In the genomic region with DNA sequence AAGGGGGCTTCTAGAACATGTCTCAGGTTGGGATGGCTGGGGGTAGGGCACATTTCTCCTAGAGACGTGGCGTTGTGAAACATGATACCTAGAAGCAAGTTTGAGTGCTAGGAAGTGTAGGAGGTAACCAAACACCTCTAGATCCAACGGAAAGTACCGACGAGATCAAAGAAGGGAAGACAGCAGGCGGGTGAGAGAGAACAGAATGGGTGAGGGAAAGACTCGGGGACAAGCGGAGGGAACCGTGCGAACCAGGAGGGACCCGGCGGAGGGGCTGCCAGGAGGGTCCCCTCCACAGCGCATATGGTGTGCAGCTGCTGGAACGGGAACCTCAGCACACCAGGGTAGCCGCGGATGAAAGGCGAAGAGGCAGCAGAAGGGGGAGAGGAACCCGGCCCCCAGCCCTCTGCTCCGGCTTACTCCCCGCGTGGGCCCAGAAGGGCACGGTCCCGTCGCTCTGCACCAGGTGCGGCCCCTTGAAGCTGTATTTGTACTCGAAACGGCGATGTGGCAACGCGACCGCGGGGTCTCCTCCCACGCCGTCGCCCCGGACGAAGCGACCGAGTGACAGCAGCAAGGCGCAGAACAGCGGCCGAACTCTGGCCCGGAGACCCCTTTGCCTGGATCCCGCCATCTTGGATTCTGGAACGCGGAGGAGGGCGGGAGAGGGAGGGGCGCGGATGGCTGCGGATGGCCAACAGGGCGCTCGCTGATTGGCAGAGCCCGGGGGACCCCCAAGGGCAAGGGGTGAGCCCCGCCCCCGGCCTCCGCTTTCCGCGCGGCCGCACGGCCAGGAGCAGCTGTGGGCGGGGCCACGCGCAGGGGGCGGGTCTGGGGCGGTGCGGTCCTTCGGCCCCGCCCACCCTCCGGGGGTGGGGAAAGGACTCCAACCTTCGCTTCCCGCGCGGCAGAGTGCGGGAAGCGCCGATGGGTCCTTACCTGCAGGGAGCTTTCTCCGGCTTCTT, we compare ENCODE assay signal across 1 cellular context.
A peak's percentile ranks its signal among the peaks of the same experiment; 100 is the strongest.
TF ChIP-seq lines count a peak whose summit lies in the region.

A gene with protein sequence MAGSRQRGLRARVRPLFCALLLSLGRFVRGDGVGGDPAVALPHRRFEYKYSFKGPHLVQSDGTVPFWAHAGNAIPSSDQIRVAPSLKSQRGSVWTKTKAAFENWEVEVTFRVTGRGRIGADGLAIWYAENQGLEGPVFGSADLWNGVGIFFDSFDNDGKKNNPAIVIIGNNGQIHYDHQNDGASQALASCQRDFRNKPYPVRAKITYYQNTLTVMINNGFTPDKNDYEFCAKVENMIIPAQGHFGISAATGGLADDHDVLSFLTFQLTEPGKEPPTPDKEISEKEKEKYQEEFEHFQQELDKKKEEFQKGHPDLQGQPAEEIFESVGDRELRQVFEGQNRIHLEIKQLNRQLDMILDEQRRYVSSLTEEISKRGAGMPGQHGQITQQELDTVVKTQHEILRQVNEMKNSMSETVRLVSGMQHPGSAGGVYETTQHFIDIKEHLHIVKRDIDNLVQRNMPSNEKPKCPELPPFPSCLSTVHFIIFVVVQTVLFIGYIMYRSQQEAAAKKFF (minus strand): TSS at position 655 of the 965 bp plus-strand sequence. CDS start 21 bp downstream, at position 634.

TF ChIP-seq in HEK293, 187 proteins besides CTCF, POLR2A, EP300 and RAD21 (continued from another document and continues in another):
- no peak for TF ChIP-seq ZNF114 (tag by site-specific recombination; IDR thresholded peaks at IDR 0.05)
- TF ChIP-seq ZFHX2 (tag by site-specific recombination; conservative IDR thresholded peaks at IDR 0.05) = peak; percentile 80
- TF ChIP-seq, protein P1, sequence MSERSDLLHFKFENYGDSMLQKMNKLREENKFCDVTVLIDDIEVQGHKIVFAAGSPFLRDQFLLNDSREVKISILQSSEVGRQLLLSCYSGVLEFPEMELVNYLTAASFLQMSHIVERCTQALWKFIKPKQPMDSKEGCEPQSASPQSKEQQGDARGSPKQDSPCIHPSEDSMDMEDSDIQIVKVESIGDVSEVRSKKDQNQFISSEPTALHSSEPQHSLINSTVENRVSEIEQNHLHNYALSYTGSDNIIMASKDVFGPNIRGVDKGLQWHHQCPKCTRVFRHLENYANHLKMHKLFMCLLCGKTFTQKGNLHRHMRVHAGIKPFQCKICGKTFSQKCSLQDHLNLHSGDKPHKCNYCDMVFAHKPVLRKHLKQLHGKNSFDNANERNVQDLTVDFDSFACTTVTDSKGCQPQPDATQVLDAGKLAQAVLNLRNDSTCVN (tag by site-specific recombination; optimal IDR thresholded peaks at IDR 0.05) = peak; percentile 74
- no peak for TF ChIP-seq ZNF155 (tag by site-specific recombination; IDR thresholded peaks at IDR 0.05)
- TF ChIP-seq ZNF175 (tag by site-specific recombination; IDR thresholded peaks at IDR 0.05) = no peak
- TF ChIP-seq, protein P2, sequence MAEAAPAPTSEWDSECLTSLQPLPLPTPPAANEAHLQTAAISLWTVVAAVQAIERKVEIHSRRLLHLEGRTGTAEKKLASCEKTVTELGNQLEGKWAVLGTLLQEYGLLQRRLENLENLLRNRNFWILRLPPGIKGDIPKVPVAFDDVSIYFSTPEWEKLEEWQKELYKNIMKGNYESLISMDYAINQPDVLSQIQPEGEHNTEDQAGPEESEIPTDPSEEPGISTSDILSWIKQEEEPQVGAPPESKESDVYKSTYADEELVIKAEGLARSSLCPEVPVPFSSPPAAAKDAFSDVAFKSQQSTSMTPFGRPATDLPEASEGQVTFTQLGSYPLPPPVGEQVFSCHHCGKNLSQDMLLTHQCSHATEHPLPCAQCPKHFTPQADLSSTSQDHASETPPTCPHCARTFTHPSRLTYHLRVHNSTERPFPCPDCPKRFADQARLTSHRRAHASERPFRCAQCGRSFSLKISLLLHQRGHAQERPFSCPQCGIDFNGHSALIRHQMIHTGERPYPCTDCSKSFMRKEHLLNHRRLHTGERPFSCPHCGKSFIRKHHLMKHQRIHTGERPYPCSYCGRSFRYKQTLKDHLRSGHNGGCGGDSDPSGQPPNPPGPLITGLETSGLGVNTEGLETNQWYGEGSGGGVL (tag by site-specific recombination; IDR thresholded peaks at IDR 0.05) = peak; percentile 65
- TF ChIP-seq, protein P3, sequence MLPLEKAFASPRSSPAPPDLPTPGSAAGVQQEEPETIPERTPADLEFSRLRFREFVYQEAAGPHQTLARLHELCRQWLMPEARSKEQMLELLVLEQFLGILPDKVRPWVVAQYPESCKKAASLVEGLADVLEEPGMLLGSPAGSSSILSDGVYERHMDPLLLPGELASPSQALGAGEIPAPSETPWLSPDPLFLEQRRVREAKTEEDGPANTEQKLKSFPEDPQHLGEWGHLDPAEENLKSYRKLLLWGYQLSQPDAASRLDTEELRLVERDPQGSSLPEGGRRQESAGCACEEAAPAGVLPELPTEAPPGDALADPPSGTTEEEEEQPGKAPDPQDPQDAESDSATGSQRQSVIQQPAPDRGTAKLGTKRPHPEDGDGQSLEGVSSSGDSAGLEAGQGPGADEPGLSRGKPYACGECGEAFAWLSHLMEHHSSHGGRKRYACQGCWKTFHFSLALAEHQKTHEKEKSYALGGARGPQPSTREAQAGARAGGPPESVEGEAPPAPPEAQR (tag by site-specific recombination; IDR thresholded peaks at IDR 0.05) = 0 out of 2 replicates have a peak, but pooled peaks have one; percentile 21
- TF ChIP-seq ZNF174 (tag by site-specific recombination; IDR thresholded peaks at IDR 0.05) = no peak
- no peak for TF ChIP-seq GFI1B (tag by site-specific recombination; IDR thresholded peaks at IDR 0.05)
- TF ChIP-seq ZNF23 (tag by site-specific recombination; IDR thresholded peaks at IDR 0.05; ENCODE audit: borderline replicate concordance) = no peak
- no peak for TF ChIP-seq SCRT2 (tag by site-specific recombination; IDR thresholded peaks at IDR 0.05)
- TF ChIP-seq, protein P4, sequence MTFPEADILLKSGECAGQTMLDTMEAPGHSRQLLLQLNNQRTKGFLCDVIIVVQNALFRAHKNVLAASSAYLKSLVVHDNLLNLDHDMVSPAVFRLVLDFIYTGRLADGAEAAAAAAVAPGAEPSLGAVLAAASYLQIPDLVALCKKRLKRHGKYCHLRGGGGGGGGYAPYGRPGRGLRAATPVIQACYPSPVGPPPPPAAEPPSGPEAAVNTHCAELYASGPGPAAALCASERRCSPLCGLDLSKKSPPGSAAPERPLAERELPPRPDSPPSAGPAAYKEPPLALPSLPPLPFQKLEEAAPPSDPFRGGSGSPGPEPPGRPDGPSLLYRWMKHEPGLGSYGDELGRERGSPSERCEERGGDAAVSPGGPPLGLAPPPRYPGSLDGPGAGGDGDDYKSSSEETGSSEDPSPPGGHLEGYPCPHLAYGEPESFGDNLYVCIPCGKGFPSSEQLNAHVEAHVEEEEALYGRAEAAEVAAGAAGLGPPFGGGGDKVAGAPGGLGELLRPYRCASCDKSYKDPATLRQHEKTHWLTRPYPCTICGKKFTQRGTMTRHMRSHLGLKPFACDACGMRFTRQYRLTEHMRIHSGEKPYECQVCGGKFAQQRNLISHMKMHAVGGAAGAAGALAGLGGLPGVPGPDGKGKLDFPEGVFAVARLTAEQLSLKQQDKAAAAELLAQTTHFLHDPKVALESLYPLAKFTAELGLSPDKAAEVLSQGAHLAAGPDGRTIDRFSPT (tag by site-specific recombination; IDR thresholded peaks at IDR 0.05) = 0 out of 2 replicates have a peak, but pooled peaks have one; percentile 12
- no peak for TF ChIP-seq ZNF112 (tag by site-specific recombination; IDR thresholded peaks at IDR 0.05)
- TF ChIP-seq ZNF701 (tag by site-specific recombination; IDR thresholded peaks at IDR 0.05) = no peak
- TF ChIP-seq ZNF138 (tag by site-specific recombination; IDR thresholded peaks at IDR 0.05; ENCODE audit: borderline replicate concordance) = no peak
- TF ChIP-seq ZNF544 (tag by site-specific recombination; IDR thresholded peaks at IDR 0.05) = no peak
- no peak for TF ChIP-seq ZNF596 (tag by site-specific recombination; IDR thresholded peaks at IDR 0.05)
- peak; percentile 94 for TF ChIP-seq ZXDB (tag by site-specific recombination; IDR thresholded peaks at IDR 0.05)
- TF ChIP-seq KLF16 (tag by site-specific recombination; IDR thresholded peaks at IDR 0.05) = peak; percentile 34
- TF ChIP-seq, protein P5, sequence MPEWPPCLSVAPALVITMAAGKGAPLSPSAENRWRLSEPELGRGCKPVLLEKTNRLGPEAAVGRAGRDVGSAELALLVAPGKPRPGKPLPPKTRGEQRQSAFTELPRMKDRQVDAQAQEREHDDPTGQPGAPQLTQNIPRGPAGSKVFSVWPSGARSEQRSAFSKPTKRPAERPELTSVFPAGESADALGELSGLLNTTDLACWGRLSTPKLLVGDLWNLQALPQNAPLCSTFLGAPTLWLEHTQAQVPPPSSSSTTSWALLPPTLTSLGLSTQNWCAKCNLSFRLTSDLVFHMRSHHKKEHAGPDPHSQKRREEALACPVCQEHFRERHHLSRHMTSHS (tag by site-specific recombination; IDR thresholded peaks at IDR 0.05) = no peak
- peak; percentile 80 for TF ChIP-seq YY1 (tag by site-specific recombination; IDR thresholded peaks at IDR 0.05)
- TF ChIP-seq, protein P6, sequence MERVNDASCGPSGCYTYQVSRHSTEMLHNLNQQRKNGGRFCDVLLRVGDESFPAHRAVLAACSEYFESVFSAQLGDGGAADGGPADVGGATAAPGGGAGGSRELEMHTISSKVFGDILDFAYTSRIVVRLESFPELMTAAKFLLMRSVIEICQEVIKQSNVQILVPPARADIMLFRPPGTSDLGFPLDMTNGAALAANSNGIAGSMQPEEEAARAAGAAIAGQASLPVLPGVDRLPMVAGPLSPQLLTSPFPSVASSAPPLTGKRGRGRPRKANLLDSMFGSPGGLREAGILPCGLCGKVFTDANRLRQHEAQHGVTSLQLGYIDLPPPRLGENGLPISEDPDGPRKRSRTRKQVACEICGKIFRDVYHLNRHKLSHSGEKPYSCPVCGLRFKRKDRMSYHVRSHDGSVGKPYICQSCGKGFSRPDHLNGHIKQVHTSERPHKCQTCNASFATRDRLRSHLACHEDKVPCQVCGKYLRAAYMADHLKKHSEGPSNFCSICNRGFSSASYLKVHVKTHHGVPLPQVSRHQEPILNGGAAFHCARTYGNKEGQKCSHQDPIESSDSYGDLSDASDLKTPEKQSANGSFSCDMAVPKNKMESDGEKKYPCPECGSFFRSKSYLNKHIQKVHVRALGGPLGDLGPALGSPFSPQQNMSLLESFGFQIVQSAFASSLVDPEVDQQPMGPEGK (tag by site-specific recombination; IDR thresholded peaks at IDR 0.05) = peak; percentile 69; the same call in 1 of the 2 replicates
- no peak for TF ChIP-seq ZNF768 (tag by site-specific recombination; IDR thresholded peaks at IDR 0.05)
- TF ChIP-seq, protein P7, sequence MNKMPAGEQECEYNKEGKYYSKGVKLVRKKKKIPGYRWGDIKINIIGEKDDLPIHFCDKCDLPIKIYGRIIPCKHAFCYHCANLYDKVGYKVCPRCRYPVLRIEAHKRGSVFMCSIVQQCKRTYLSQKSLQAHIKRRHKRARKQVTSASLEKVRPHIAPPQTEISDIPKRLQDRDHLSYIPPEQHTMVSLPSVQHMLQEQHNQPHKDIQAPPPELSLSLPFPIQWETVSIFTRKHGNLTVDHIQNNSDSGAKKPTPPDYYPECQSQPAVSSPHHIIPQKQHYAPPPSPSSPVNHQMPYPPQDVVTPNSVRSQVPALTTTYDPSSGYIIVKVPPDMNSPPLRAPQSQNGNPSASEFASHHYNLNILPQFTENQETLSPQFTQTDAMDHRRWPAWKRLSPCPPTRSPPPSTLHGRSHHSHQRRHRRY (tag by site-specific recombination; IDR thresholded peaks at IDR 0.05) = no peak
- peak; percentile 66; the same call in 1 of the 2 replicates for TF ChIP-seq ZFP69B (tag by site-specific recombination; IDR thresholded peaks at IDR 0.05)
- TF ChIP-seq IKZF3 (tag by site-specific recombination; IDR thresholded peaks at IDR 0.05) = peak; percentile 67; the same call in 1 of the 2 replicates
- peak; percentile 95 for TF ChIP-seq ZSCAN16 (tag by site-specific recombination; IDR thresholded peaks at IDR 0.05)
- TF ChIP-seq ZNF610 (tag by site-specific recombination; IDR thresholded peaks at IDR 0.05; ENCODE audit: borderline replicate concordance) = no peak
- TF ChIP-seq SP3 (tag by site-specific recombination; IDR thresholded peaks at IDR 0.05) = peak; percentile 95
- TF ChIP-seq, protein P8, sequence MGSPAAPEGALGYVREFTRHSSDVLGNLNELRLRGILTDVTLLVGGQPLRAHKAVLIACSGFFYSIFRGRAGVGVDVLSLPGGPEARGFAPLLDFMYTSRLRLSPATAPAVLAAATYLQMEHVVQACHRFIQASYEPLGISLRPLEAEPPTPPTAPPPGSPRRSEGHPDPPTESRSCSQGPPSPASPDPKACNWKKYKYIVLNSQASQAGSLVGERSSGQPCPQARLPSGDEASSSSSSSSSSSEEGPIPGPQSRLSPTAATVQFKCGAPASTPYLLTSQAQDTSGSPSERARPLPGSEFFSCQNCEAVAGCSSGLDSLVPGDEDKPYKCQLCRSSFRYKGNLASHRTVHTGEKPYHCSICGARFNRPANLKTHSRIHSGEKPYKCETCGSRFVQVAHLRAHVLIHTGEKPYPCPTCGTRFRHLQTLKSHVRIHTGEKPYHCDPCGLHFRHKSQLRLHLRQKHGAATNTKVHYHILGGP (tag by site-specific recombination; IDR thresholded peaks at IDR 0.05) = no peak
- TF ChIP-seq ZNF571 (tag by site-specific recombination; IDR thresholded peaks at IDR 0.05) = no peak
- no peak for TF ChIP-seq ZNF274 (IDR thresholded peaks at IDR 0.05; ENCODE audit: low read length)
- TF ChIP-seq ZNF274 (tag by site-specific recombination; IDR thresholded peaks at IDR 0.05; ENCODE audit: borderline replicate concordance) = no peak
- TF ChIP-seq ZNF561 (tag by site-specific recombination; IDR thresholded peaks at IDR 0.05; ENCODE audit: borderline replicate concordance) = 0 out of 2 replicates have a peak, but pooled peaks have one; percentile 22
- TF ChIP-seq ZNF2 (tag by site-specific recombination; IDR thresholded peaks at IDR 0.05) = peak; percentile 51
- no peak for TF ChIP-seq KLF7 (tag by site-specific recombination; IDR thresholded peaks at IDR 0.05; ENCODE audit: borderline replicate concordance)
- TF ChIP-seq SP2 (tag by site-specific recombination; IDR thresholded peaks at IDR 0.05) = peak; percentile 79
- TF ChIP-seq ZBTB1 (tag by site-specific recombination; IDR thresholded peaks at IDR 0.05) = no peak
- TF ChIP-seq, protein P9, sequence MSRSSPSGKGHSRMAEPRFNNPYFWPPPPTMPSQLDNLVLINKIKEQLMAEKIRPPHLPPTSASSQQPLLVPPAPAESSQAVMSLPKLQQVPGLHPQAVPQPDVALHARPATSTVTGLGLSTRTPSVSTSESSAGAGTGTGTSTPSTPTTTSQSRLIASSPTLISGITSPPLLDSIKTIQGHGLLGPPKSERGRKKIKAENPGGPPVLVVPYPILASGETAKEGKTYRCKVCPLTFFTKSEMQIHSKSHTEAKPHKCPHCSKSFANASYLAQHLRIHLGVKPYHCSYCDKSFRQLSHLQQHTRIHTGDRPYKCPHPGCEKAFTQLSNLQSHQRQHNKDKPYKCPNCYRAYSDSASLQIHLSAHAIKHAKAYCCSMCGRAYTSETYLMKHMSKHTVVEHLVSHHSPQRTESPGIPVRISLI (tag by site-specific recombination; IDR thresholded peaks at IDR 0.05) = no peak
